24 cellular contexts compared by ENCODE assay signal in the genomic region with DNA sequence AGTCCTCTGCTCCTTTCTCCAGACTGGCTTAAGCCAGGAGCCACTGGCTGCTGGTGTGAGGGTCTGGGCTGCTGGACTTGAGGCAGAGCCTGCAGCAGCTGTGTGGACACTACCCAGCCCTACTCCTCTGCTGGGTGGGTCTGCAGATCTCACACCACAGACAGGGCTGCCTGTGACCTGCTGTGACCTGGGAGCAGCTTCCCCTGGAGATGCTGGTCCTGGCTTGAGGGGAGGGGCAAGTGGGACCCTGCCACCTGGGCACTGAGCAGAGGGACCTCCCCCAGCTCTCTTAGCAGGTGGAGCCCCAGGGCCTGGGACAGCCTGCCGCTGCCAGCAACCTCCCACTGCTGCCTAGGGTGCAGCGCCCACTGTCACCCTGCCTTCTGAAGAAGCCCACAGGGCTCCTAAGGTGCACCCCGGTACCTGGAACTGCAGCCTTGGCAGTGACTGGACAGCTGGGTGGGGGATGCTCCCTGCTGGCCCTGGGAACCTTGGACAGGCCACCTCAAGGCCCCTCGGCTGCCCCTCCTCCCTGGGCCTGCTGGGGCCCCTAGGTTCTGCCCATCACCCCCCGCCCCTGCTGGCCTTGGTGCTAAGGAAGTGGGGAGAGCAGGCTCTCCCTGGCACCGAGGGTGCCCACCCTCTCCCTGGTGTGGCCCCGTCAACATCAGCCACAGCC.
DNase-seq lines count a peak whose midpoint lies in the region; ATAC-seq lines count a peak whose summit lies in the region.
"Had no signal": no experiment of that assay in that cellular context is flagged by ENCODE, and none has a peak within 500 bp of the region (broad histone marks: within the 10 kb centered on the region; RNA-seq: fewer than 3 reads in every experiment).

No MANE protein-coding gene starts in this region.

- no peak overlapping the region for H3K27ac Mint-ChIP-seq in stimulated activated naive CD8-positive, alpha-beta T cell treated with anti-CD3 and anti-CD28 coated beads, Interleukin-15, amount 100 ng/mL, for 72 hours
- H3K27ac Mint-ChIP-seq in stimulated activated naive B cell treated with anti-CD40 and anti-IgM and Interleukin-4, amounts not matched to agents 10 μg/mL and 1 μg/mL and 100 μg/mL, for 72 hours = peak overlapping the region; percentile 62
- H3K27ac Mint-ChIP-seq: immature natural killer cell; mesothelial cell of epicardium; natural killer cell; T-helper 1 cell treated with Interleukin-12 subunit alpha and Interleukin-12 subunit beta and Interleukin-4 antibody, amounts not matched to agents 30 μg/mL and 1 μg/mL, for 36 hours had no signal

- ATAC-seq in stimulated activated naive CD8-positive, alpha-beta T cell treated with anti-CD3 and anti-CD28 coated beads, Interleukin-15, Interleukin-2, amounts not matched to agents 100 U/mL and 50 U/mL, for 24 hours = peak; percentile 2
- no peak for ATAC-seq in stimulated activated naive CD8-positive, alpha-beta T cell treated with anti-CD3 and anti-CD28 coated beads, Interleukin-15, amount 100 ng/mL, for 72 hours
- ATAC-seq in stimulated activated naive B cell treated with anti-CD40 and anti-IgM and Interleukin-4, amounts not matched to agents 10 μg/mL and 1 μg/mL and 100 μg/mL, for 72 hours (replicated peaks) = peak; percentile 32 to 33
- ATAC-seq: activated T-cell treated with anti-CD3 and anti-CD28 coated beads, Interleukin-2, amount 50 U/mL, for 4 hours; esophagus mucosa; natural killer cell; pancreas; sciatic nerve had no signal

- no peaks in the 10 kb centered on the region for H3K9me3 Mint-ChIP-seq in stimulated activated naive CD8-positive, alpha-beta T cell treated with anti-CD3 and anti-CD28 coated beads, Interleukin-15, amount 100 ng/mL, for 72 hours
- H3K9me3 Mint-ChIP-seq in stimulated activated naive B cell treated with anti-CD40 and anti-IgM and Interleukin-4, amounts not matched to agents 10 μg/mL and 1 μg/mL and 100 μg/mL, for 72 hours = no peaks in the 10 kb centered on the region
- H3K9me3 Mint-ChIP-seq: activated T-cell treated with anti-CD3 and anti-CD28 coated beads, Interleukin-2, amount 50 U/mL, for 4 hours; immature natural killer cell; mesothelial cell of epicardium; natural killer cell; T-helper 1 cell treated with Interleukin-12 subunit alpha and Interleukin-12 subunit beta and Interleukin-4 antibody, amounts not matched to agents 30 μg/mL and 1 μg/mL, for 36 hours had no signal

- no peak for DNase-seq in stimulated activated naive CD8-positive, alpha-beta T cell treated with anti-CD3 and anti-CD28 coated beads, Interleukin-15, Interleukin-2, amounts not matched to agents 100 U/mL and 50 U/mL, for 24 hours
- DNase-seq in stimulated activated naive CD8-positive, alpha-beta T cell treated with anti-CD3 and anti-CD28 coated beads, Interleukin-15, amount 100 ng/mL, for 72 hours = no peak
- DNase-seq in stimulated activated naive B cell treated with anti-CD40 and anti-IgM and Interleukin-4, amounts not matched to agents 10 μg/mL and 1 μg/mL and 100 μg/mL, for 72 hours = no peak
- DNase-seq in DMS53 treated with DMSO at 0.1 percent for 48 hours (lab: John Stamatoyannopoulos, UW; ENCODE audit: unreplicated experiment) = no peak
- DNase-seq: activated CD8-positive, alpha-beta memory T cell treated with anti-CD3 and anti-CD28 coated beads for 24 hours; activated naive CD4-positive, alpha-beta T cell; activated T-cell treated with anti-CD3 and anti-CD28 coated beads, Interleukin-2, amount 50 U/mL, for 4 hours; effector memory CD4-positive, alpha-beta T cell; foreskin melanocyte; immature natural killer cell; KBM-7; left ventricle myocardium inferior; MM.1S; natural killer cell; NCI-H1417 treated with DMSO at 0.1 percent for 48 hours; NCI-H2107; NCI-H510A; NK-92 treated with Interleukin-12 subunit alpha and Interleukin-12 subunit beta, amount 100 ng/mL, for 24 hours; Peyer's patch had no signal

- H3K36me3 Mint-ChIP-seq in stimulated activated naive B cell treated with anti-CD40 and anti-IgM and Interleukin-4, amounts not matched to agents 10 μg/mL and 1 μg/mL and 100 μg/mL, for 72 hours = peaks cover 8 to 20% of the 10 kb centered on the region in 2 donors
- H3K36me3 Mint-ChIP-seq: immature natural killer cell, natural killer cell had no signal

- H3K27me3 Mint-ChIP-seq in stimulated activated naive CD8-positive, alpha-beta T cell treated with anti-CD3 and anti-CD28 coated beads, Interleukin-15, amount 100 ng/mL, for 72 hours = no peaks in the 10 kb centered on the region
- H3K27me3 Mint-ChIP-seq in stimulated activated naive B cell treated with anti-CD40 and anti-IgM and Interleukin-4, amounts not matched to agents 10 μg/mL and 1 μg/mL and 100 μg/mL, for 72 hours = no peaks in the 10 kb centered on the region

- no peak overlapping the region for H3K4me3 Mint-ChIP-seq in stimulated activated naive CD8-positive, alpha-beta T cell treated with anti-CD3 and anti-CD28 coated beads, Interleukin-15, amount 100 ng/mL, for 72 hours
- H3K4me3 Mint-ChIP-seq in stimulated activated naive B cell treated with anti-CD40 and anti-IgM and Interleukin-4, amounts not matched to agents 10 μg/mL and 1 μg/mL and 100 μg/mL, for 72 hours = peak overlapping the region in 1 of 2 donors; percentile 25
- H3K4me3 Mint-ChIP-seq: activated T-cell treated with anti-CD3 and anti-CD28 coated beads, Interleukin-2, amount 50 U/mL, for 4 hours; immature natural killer cell; mesothelial cell of epicardium; natural killer cell; T-helper 1 cell treated with Interleukin-12 subunit alpha and Interleukin-12 subunit beta and Interleukin-4 antibody, amounts not matched to agents 30 μg/mL and 1 μg/mL, for 36 hours had no signal

- H3K4me1 Mint-ChIP-seq in stimulated activated naive CD8-positive, alpha-beta T cell treated with anti-CD3 and anti-CD28 coated beads, Interleukin-15, amount 100 ng/mL, for 72 hours = no peaks in the 10 kb centered on the region
- peaks cover 11 to 16% of the 10 kb centered on the region in 2 donors for H3K4me1 Mint-ChIP-seq in stimulated activated naive B cell treated with anti-CD40 and anti-IgM and Interleukin-4, amounts not matched to agents 10 μg/mL and 1 μg/mL and 100 μg/mL, for 72 hours
- H3K4me1 Mint-ChIP-seq: immature natural killer cell, mesothelial cell of epicardium, natural killer cell had no signal
